Comparison of ENCODE assay signal across 11 cellular contexts in genomic region chr19:38690832-38691231, GRCh38. TPM values are rescaled to one million over a fixed set of nuclear protein-coding genes. Genes with fewer than 3 reads are reported as not detected.
A peak's percentile ranks its signal among the peaks of the same experiment; 100 is the strongest.
DNase-seq lines count a peak whose midpoint lies in the region; ATAC-seq, FAIRE-seq and TF ChIP-seq lines count a peak whose summit lies in the region.
"Had no signal": no experiment of that assay in that cellular context is flagged by ENCODE, and none has a peak within 500 bp of the region (broad histone marks: within the 10 kb centered on the region; RNA-seq: fewer than 3 reads in every experiment).

No MANE protein-coding gene starts in this region.

- FAIRE-seq in D721Med (lab: Jason Lieb, UNC) = no peak

- H3K27ac ChIP-seq in CD4-positive, alpha-beta T cell (ENCODE audit: low read depth, low read length) = no peak overlapping the region
- H3K27ac ChIP-seq in RWPE1 = peak overlapping the region; percentile 87
- H3K27ac ChIP-seq in foreskin keratinocyte = peak overlapping the region; percentile 100
- peak overlapping the region; percentile 98 for H3K27ac ChIP-seq in rectal smooth muscle tissue (ENCODE audit: low read depth, low read length)
- peak overlapping the region in 1 of 2 donors; percentile 11 for H3K27ac ChIP-seq in ovary

- H3K4me3 ChIP-seq in rectal smooth muscle tissue (ENCODE audit: low read length) (no peak overlapping the region), ovary (no peak overlapping the region)

- DNase-seq in CD4-positive, alpha-beta T cell = no peak
- DNase-seq in RWPE1 (ENCODE audit: low spot score) (no peak), foreskin keratinocyte (peak in 1 of 2 donors; percentile 45), D721Med (ENCODE audit: insufficient read length, low spot score) (no peak), RKO (ENCODE audit: low spot score) (no peak), NCI-H2227 treated with DMSO at 0.1 percent for 48 hours (lab: John Stamatoyannopoulos, UW) (no peak), ovary (no peak)
- DNase-seq: anterior cingulate cortex, NCI-H1092, NCI-H774 had no signal

- intact Hi-C loops in CD4-positive, alpha-beta T cell (cut with DNase I, micrococcal nuclease) = no loop called here
- intact Hi-C loops in ovary (cut with DNase I) = no loop called here

- H3K36me3 ChIP-seq in rectal smooth muscle tissue (ENCODE audit: control insufficient read depth, insufficient read depth, low read length) (no peaks in the 10 kb centered on the region), ovary (no peaks in the 10 kb centered on the region)

- no peak for TF ChIP-seq CTCF in CD4-positive, alpha-beta T cell (IDR thresholded peaks at IDR 0.05)
- TF ChIP-seq CTCF in RWPE1 (conservative IDR thresholded peaks at IDR 0.05; ENCODE audit: low read depth) (no peak), foreskin keratinocyte (conservative IDR thresholded peaks at IDR 0.05) (no peak), D721Med (IDR thresholded peaks at IDR 0.05; ENCODE audit: insufficient read depth, missing control alignments) (no peak), ovary (IDR thresholded peaks at IDR 0.05) (no peak)

- H3K4me1 Mint-ChIP-seq in CD4-positive, alpha-beta T cell (ENCODE audit: low read depth) = peaks cover 78% of the 10 kb centered on the region

- ATAC-seq in CD4-positive, alpha-beta T cell (ENCODE audit: poor library complexity) = no peak
- ATAC-seq in foreskin keratinocyte = no peak

- no peak for TF ChIP-seq POLR2A in ovary (IDR thresholded peaks at IDR 0.05)

- POLR2A ChIA-PET in CD4-positive, alpha-beta T cell (lab: Charles Lee) = no interaction called here
- POLR2A ChIA-PET in RWPE1 (lab: Yijun Ruan, JAX; ENCODE audit: low non-redundant PET) = no interaction called here

- CTCF ChIA-PET in CD4-positive, alpha-beta T cell (lab: Charles Lee) = interaction anchor here (1.6 kb wide), 1 partner anchor 57 kb away, joined by 4 read pairs; no protein-coding TSS in a partner anchor
- CTCF ChIA-PET in RWPE1 (lab: Yijun Ruan, JAX) = no interaction called here

- TF ChIP-seq EP300 in ovary (IDR thresholded peaks at IDR 0.05) = no peak

- no peaks in the 10 kb centered on the region for H3K9me3 ChIP-seq in CD4-positive, alpha-beta T cell (ENCODE audit: control insufficient read depth, low read length)
- no peaks in the 10 kb centered on the region for H3K9me3 ChIP-seq in ovary

- WGBS in ovary, 3 donors = 78 to 83% (median 82%) methylated on average over 7 of the region's 7 CpGs

- peaks cover 5% of the 10 kb centered on the region for H3K36me3 Mint-ChIP-seq in CD4-positive, alpha-beta T cell (ENCODE audit: low read depth)

- H3K4me1 ChIP-seq in foreskin keratinocyte (peaks cover 75% of the 10 kb centered on the region), rectal smooth muscle tissue (ENCODE audit: control insufficient read depth, insufficient read depth, low read length) (peaks cover 49% of the 10 kb centered on the region), ovary (ENCODE audit: insufficient read depth) (peaks cover 19% of the 10 kb centered on the region)

- no peaks in the 10 kb centered on the region for H3K27me3 ChIP-seq in CD4-positive, alpha-beta T cell (ENCODE audit: control insufficient read depth, insufficient read depth, low read length)
- H3K27me3 ChIP-seq in foreskin keratinocyte (no peaks in the 10 kb centered on the region), rectal smooth muscle tissue (ENCODE audit: control insufficient read depth, insufficient read depth, low read length) (no peaks in the 10 kb centered on the region), ovary (no peaks in the 10 kb centered on the region)

- no peaks in the 10 kb centered on the region for H3K27me3 Mint-ChIP-seq in CD4-positive, alpha-beta T cell

- peak overlapping the region; percentile 45 for H3K4me3 Mint-ChIP-seq in CD4-positive, alpha-beta T cell

- no peak overlapping the region for H3K9ac ChIP-seq in rectal smooth muscle tissue (ENCODE audit: low read length)

- no peak overlapping the region for H3K27ac Mint-ChIP-seq in CD4-positive, alpha-beta T cell

- H3K9me3 Mint-ChIP-seq in CD4-positive, alpha-beta T cell = no peaks in the 10 kb centered on the region

RNA-seq across cellular contexts. Expression of gene ACTN4, which starts 43.4 kb away (rescaled TPM):
- 10 to 100 TPM; 70.3 to 84.0 TPM for total RNA-seq in CD4-positive, alpha-beta T cell
- 499 and 534 TPM in 2 replicates for total RNA-seq in foreskin keratinocyte
- polyA plus RNA-seq in foreskin keratinocyte = 532 and 546 TPM in 2 replicates
- 100 to 1,000 TPM; 139 to 419 (median 299) TPM for total RNA-seq in ovary
- 100 to 1,000 TPM; 188 to 458 TPM for polyA plus RNA-seq in ovary

RNA-seq across cellular contexts. Expression of gene CAPN12, which starts 53.4 kb away (rescaled TPM):
- total RNA-seq in CD4-positive, alpha-beta T cell = 1 to 10 TPM; 1.6 to 2.0 TPM
- total RNA-seq in foreskin keratinocyte (0.78 and 1.4 TPM in 2 replicates), ovary (1 to 10 TPM in 5 of 7 donors, under 1 TPM in 2; 0.81 to 8.0 (median 3.1) TPM)
- polyA plus RNA-seq in foreskin keratinocyte (1.6 and 2.5 TPM in 2 replicates), ovary (1 to 10 TPM in 1 of 2 donors, under 1 TPM in 1; 0.22 to 3.6 TPM)
